ENCODE assay signal across 20 cellular contexts in the genomic region with DNA sequence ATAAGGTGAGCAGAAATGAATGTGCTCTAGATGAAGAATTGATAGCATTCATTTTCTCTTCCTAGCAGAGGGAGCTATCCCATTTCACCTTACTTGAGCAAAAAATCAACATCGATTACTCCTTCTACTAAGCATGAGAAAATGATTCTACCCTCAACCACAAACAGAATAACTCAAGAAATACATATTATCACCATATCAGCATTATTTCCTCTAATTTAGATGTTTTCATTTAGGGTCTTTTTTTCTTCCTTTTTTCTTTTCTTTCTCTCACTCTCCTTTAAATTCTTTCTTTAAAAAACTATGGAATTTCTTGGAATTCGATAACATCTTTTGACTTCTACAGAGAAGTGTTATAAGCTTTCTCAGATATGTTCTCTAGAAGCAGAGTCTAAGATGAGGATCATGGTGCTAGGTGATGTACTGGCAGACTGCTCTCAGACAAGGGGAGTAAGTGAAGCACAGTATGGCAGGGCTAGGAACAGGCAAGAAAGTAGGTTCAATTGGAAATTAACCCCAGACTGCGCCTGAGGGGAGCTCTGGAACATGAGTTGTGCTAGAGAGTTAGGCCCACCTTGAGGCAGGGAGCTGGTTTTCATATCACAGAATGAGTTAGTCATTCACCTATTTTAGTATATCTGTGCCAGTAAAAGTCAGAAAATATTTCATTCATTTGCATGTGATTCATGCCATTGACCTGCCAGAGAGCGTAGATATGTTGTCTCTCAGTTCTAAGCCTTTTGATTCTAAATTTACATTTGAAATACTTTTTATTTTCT.
DNase-seq lines count a peak whose midpoint lies in the region; ATAC-seq lines count a peak whose summit lies in the region.
"Had no signal": no experiment of that assay in that cellular context is flagged by ENCODE, and none has a peak within 500 bp of the region (broad histone marks: within the 10 kb centered on the region; RNA-seq: fewer than 3 reads in every experiment).

No MANE protein-coding gene starts in this region.

- peak overlapping the region; percentile 99 for H3K27ac Mint-ChIP-seq in activated T-cell treated with anti-CD3 and anti-CD28 coated beads, Interleukin-2, amount 50 U/mL, for 72 hours
- H3K27ac Mint-ChIP-seq in stimulated activated effector memory CD8-positive, alpha-beta T cell treated with anti-CD3 and anti-CD28 coated beads, Interleukin-12 subunit alpha, Interleukin-12 subunit beta, amount 100 ng/mL, for 72 hours = peak overlapping the region; percentile 73

- no peaks in the 10 kb centered on the region for H3K27me3 Mint-ChIP-seq in activated T-cell treated with anti-CD3 and anti-CD28 coated beads, Interleukin-2, amount 50 U/mL, for 72 hours (ENCODE audit: low read depth)
- H3K27me3 Mint-ChIP-seq: CD4-positive, CD25-positive, alpha-beta regulatory T cell; stimulated activated naive B cell treated with anti-CD40 and anti-IgM and Interleukin-4, amounts not matched to agents 10 μg/mL and 1 μg/mL and 100 μg/mL, for 72 hours had no signal

- peak; percentile 80 to 82 for ATAC-seq in activated T-cell treated with anti-CD3 and anti-CD28 coated beads, Interleukin-2, amount 50 U/mL, for 72 hours (replicated peaks in 1 of 2)
- peak; percentile 83 for ATAC-seq in stimulated activated effector memory CD8-positive, alpha-beta T cell treated with anti-CD3 and anti-CD28 coated beads, Interleukin-12 subunit alpha, Interleukin-12 subunit beta, amount 100 ng/mL, for 72 hours
- ATAC-seq: psoas muscle had no signal

- peaks cover 66% of the 10 kb centered on the region for H3K4me1 Mint-ChIP-seq in activated T-cell treated with anti-CD3 and anti-CD28 coated beads, Interleukin-2, amount 50 U/mL, for 72 hours (ENCODE audit: low read depth)
- peaks cover 18% of the 10 kb centered on the region for H3K4me1 Mint-ChIP-seq in stimulated activated effector memory CD8-positive, alpha-beta T cell treated with anti-CD3 and anti-CD28 coated beads, Interleukin-12 subunit alpha, Interleukin-12 subunit beta, amount 100 ng/mL, for 72 hours
- H3K4me1 Mint-ChIP-seq: central memory CD8-positive, alpha-beta T cell had no signal

- peaks cover 4 to 9% of the 10 kb centered on the region in 2 donors for H3K36me3 Mint-ChIP-seq in activated T-cell treated with anti-CD3 and anti-CD28 coated beads, Interleukin-2, amount 50 U/mL, for 72 hours (ENCODE audit: insufficient read depth in 2 of 2)
- H3K36me3 Mint-ChIP-seq in stimulated activated effector memory CD8-positive, alpha-beta T cell treated with anti-CD3 and anti-CD28 coated beads, Interleukin-12 subunit alpha, Interleukin-12 subunit beta, amount 100 ng/mL, for 72 hours = no peaks in the 10 kb centered on the region
- H3K36me3 Mint-ChIP-seq: CD4-positive, CD25-positive, alpha-beta regulatory T cell; stimulated activated naive B cell treated with anti-CD40 and anti-IgM and Interleukin-4, amounts not matched to agents 10 μg/mL and 1 μg/mL and 100 μg/mL, for 72 hours had no signal

- DNase-seq in activated T-cell treated with anti-CD3 and anti-CD28 coated beads for 48 hours (ENCODE audit: low read depth) (peak; percentile 18), kidney tubule cell (ENCODE audit: low spot score) (peak; percentile 10), NCI-H524 treated with DMSO at 0.1 percent for 48 hours (lab: John Stamatoyannopoulos, UW) (no peak), AML-193 (lab: John Stamatoyannopoulos, UW) (no peak)
- no peak for DNase-seq in activated T-cell treated with anti-CD3 and anti-CD28 coated beads, Interleukin-2, amount 50 U/mL, for 1 hour
- DNase-seq in activated T-cell treated with anti-CD3 and anti-CD28 coated beads, Interleukin-2, amount 50 U/mL, for 72 hours = peak; percentile 41 to 57
- no peak for DNase-seq in stimulated activated effector memory CD8-positive, alpha-beta T cell treated with anti-CD3 and anti-CD28 coated beads, Interleukin-12 subunit alpha, Interleukin-12 subunit beta, amount 100 ng/mL, for 72 hours (ENCODE audit: low spot score in 2 of 2)
- DNase-seq in stimulated activated naive CD4-positive, alpha-beta T cell (lab: John Stamatoyannopoulos, UW) = no peak
- DNase-seq: anterior cingulate cortex; CD4-positive, CD25-positive, alpha-beta regulatory T cell; DMS 273 treated with DMSO at 0.1 percent for 48 hours; mammary epithelial cell; NCI-H1105 treated with DMSO at 0.1 percent for 48 hours; NCI-H2081 treated with DMSO at 0.1 percent for 48 hours; NCI-H510A treated with DMSO at 0.1 percent for 48 hours; psoas muscle; stimulated activated naive B cell treated with anti-CD40 and anti-IgM and Interleukin-4, amounts not matched to agents 10 μg/mL and 1 μg/mL and 100 μg/mL, for 72 hours; T-helper 9 cell; trophoblast cell had no signal

- no peaks in the 10 kb centered on the region for H3K9me3 Mint-ChIP-seq in activated T-cell treated with anti-CD3 and anti-CD28 coated beads, Interleukin-2, amount 50 U/mL, for 72 hours
- no peaks in the 10 kb centered on the region for H3K9me3 Mint-ChIP-seq in stimulated activated effector memory CD8-positive, alpha-beta T cell treated with anti-CD3 and anti-CD28 coated beads, Interleukin-12 subunit alpha, Interleukin-12 subunit beta, amount 100 ng/mL, for 72 hours
- H3K9me3 Mint-ChIP-seq: CD4-positive, CD25-positive, alpha-beta regulatory T cell; central memory CD8-positive, alpha-beta T cell; stimulated activated naive B cell treated with anti-CD40 and anti-IgM and Interleukin-4, amounts not matched to agents 10 μg/mL and 1 μg/mL and 100 μg/mL, for 72 hours had no signal

- peak overlapping the region; percentile 75 to 89 for H3K4me3 Mint-ChIP-seq in activated T-cell treated with anti-CD3 and anti-CD28 coated beads, Interleukin-2, amount 50 U/mL, for 72 hours
- peak overlapping the region; percentile 27 for H3K4me3 Mint-ChIP-seq in stimulated activated effector memory CD8-positive, alpha-beta T cell treated with anti-CD3 and anti-CD28 coated beads, Interleukin-12 subunit alpha, Interleukin-12 subunit beta, amount 100 ng/mL, for 72 hours
- H3K4me3 Mint-ChIP-seq: CD4-positive, CD25-positive, alpha-beta regulatory T cell; central memory CD8-positive, alpha-beta T cell; stimulated activated naive B cell treated with anti-CD40 and anti-IgM and Interleukin-4, amounts not matched to agents 10 μg/mL and 1 μg/mL and 100 μg/mL, for 72 hours had no signal

Comparison
In these comparisons a context has a peak if more than half of its experiments do, and no peak if none do; other contexts are left out.
1. DNase-seq: peak in activated T-cell treated with anti-CD3 and anti-CD28 coated beads for 48 hours (single experiment), activated T-cell treated with anti-CD3 and anti-CD28 coated beads, Interleukin-2, amount 50 U/mL, for 72 hours (2 of 2) and kidney tubule cell (single experiment); none in activated T-cell treated with anti-CD3 and anti-CD28 coated beads, Interleukin-2, amount 50 U/mL, for 1 hour (single experiment), stimulated activated effector memory CD8-positive, alpha-beta T cell treated with anti-CD3 and anti-CD28 coated beads, Interleukin-12 subunit alpha, Interleukin-12 subunit beta, amount 100 ng/mL, for 72 hours (0 of 2), NCI-H524 treated with DMSO at 0.1 percent for 48 hours (single experiment), AML-193 (0 of 2) and stimulated activated naive CD4-positive, alpha-beta T cell (0 of 6).